Comparison of ENCODE assay signal across 15 cellular contexts in genomic region chr2:237281900-237282306, GRCh38.
DNase-seq lines count a peak whose midpoint lies in the region; ATAC-seq and TF ChIP-seq lines count a peak whose summit lies in the region.
"Had no signal": no experiment of that assay in that cellular context is flagged by ENCODE, and none has a peak within 500 bp of the region (broad histone marks: within the 10 kb centered on the region; RNA-seq: fewer than 3 reads in every experiment).

No MANE protein-coding gene starts in this region.

- no peak for TF ChIP-seq POLR2A in right lobe of liver (IDR thresholded peaks at IDR 0.05)

- no TSS peak for BruUV-seq in A673 (replicated peaks; lab: Mats Ljungman, UMichigan)

- TF ChIP-seq CTCF in A673 (conservative IDR thresholded peaks at IDR 0.05; ENCODE audit: low read depth, low read length) (no peak), right lobe of liver (IDR thresholded peaks at IDR 0.05) (no peak)

- DNase-seq in A673 (ENCODE audit: low spot score) (peak; percentile 96), SKM-1 treated with dmso at 0.1 percent for 144 hours (lab: John Stamatoyannopoulos, UW; ENCODE audit: unreplicated experiment) (peak; percentile 57), glomerular visceral epithelial cell (ENCODE audit: extremely low spot score) (peak; percentile 89), right lobe of liver (no peak), cerebellar cortex (ENCODE audit: low spot score) (no peak)
- peak; percentile 17 for DNase-seq in Jurkat, Clone E6-1 (ENCODE audit: low read depth, low spot score)
- no peak for DNase-seq in activated T-cell treated with anti-CD3 and anti-CD28 coated beads, Interleukin-2, amount 50 U/mL, for 1 hour
- DNase-seq: activated CD8-positive, alpha-beta T cell treated with anti-CD3 and anti-CD28 coated beads, Interleukin-2, amount 10 ng/mL, durations not matched to agents 7 days and 5 days; aorta; head of caudate nucleus; naive B cell; NCI-H1092 treated with DMSO at 0.1 percent for 48 hours had no signal

- H3K27me3 ChIP-seq in A673 (replicated peaks; ENCODE audit: insufficient read depth, low read depth, low read length, poor library complexity), result peaks cover 46% of the 10 kb centered on the region
- no peaks in the 10 kb centered on the region for H3K27me3 ChIP-seq in right lobe of liver

- CTCF ChIA-PET in A673 (lab: Charles Lee), result no interaction called here

- POLR2A ChIA-PET in A673 (lab: Charles Lee; ENCODE audit: low non-redundant PET), result interaction anchor here (0.7 kb wide), 1 partner anchor 9 kb away, joined by 3 read pairs; no protein-coding TSS in a partner anchor

- ATAC-seq in GM18858 (IDR thresholded peaks at IDR 0.05; ENCODE audit: unreplicated experiment) (no peak), right lobe of liver (no peak)
- ATAC-seq: activated CD8-positive, alpha-beta T cell treated with anti-CD3 and anti-CD28 coated beads, Interleukin-2, amount 10 ng/mL, durations not matched to agents 7 days and 5 days; GM12878; Right ventricle myocardium inferior had no signal

- 52% methylated on average over 2 of the region's 2 CpGs for WGBS in right lobe of liver (ENCODE audit: insufficient coverage, low coverage, low lambda C conversion rate, missing lambda C conversion rate)

- H3K27ac ChIP-seq in A673 (ENCODE audit: low read depth, low read length, poor library complexity, severe bottlenecking), result peak overlapping the region; percentile 65
- no peak overlapping the region for H3K27ac ChIP-seq in right lobe of liver

- H3K9me3 ChIP-seq in A673 (ENCODE audit: low read depth, low read length, poor library complexity, severe bottlenecking) (no peaks in the 10 kb centered on the region), right lobe of liver (no peaks in the 10 kb centered on the region)

- H3K4me1 ChIP-seq in A673 (ENCODE audit: insufficient read depth, low read length, poor library complexity, severe bottlenecking), result peaks cover 35% of the 10 kb centered on the region
- H3K4me1 ChIP-seq in right lobe of liver, result no peaks in the 10 kb centered on the region

- intact Hi-C loops in A673 (cut with micrococcal nuclease; ENCODE audit: unreplicated experiment) (loop anchor here (5.0 kb wide), 1 partner anchor 65 kb away; no protein-coding TSS in a partner anchor), right lobe of liver (cut with DNase I) (no loop called here)

- no peak overlapping the region for H3K4me3 ChIP-seq in A673 (ENCODE audit: low read depth, low read length, poor library complexity, severe bottlenecking)
- no peak overlapping the region for H3K4me3 ChIP-seq in Jurkat, Clone E6-1 (ENCODE audit: low read length)
- no peak overlapping the region for H3K4me3 ChIP-seq in right lobe of liver
- H3K4me3 ChIP-seq: GM12878 had no signal

- H3K36me3 ChIP-seq in A673 (ENCODE audit: insufficient read depth, low read length, poor library complexity, severe bottlenecking) (no peaks in the 10 kb centered on the region), right lobe of liver (no peaks in the 10 kb centered on the region)

Comparison
In these comparisons a context has a peak if more than half of its experiments do, and no peak if none do; other contexts are left out.
1. DNase-seq: peak in A673 (single experiment), Jurkat, Clone E6-1 (single experiment), SKM-1 treated with dmso at 0.1 percent for 144 hours (single experiment) and glomerular visceral epithelial cell (single experiment); none in right lobe of liver (0 of 3), activated T-cell treated with anti-CD3 and anti-CD28 coated beads, Interleukin-2, amount 50 U/mL, for 1 hour (single experiment) and cerebellar cortex (single experiment).